In genomic region chr7:55597944-55598499, GRCh38 we compare ENCODE assay signal across 7 cellular contexts. TPM values are rescaled to one million over a fixed set of nuclear protein-coding genes. Genes with fewer than 3 reads are reported as not detected.
DNase-seq lines count a peak whose midpoint lies in the region; ATAC-seq and TF ChIP-seq lines count a peak whose summit lies in the region.
"Not testable (repeated sequence)": the region's sequence is repeated elsewhere in the genome, so short reads cannot be mapped to it uniquely, and the experiment has no call there.

No MANE protein-coding gene starts in this region.

- peak; percentile 61 for ATAC-seq in GM21723 (IDR thresholded peaks at IDR 0.05; ENCODE audit: unreplicated experiment)
- peak; percentile 45 for ATAC-seq in HG03469 (IDR thresholded peaks at IDR 0.05; ENCODE audit: unreplicated experiment)
- peak; percentile 30 to 56 for ATAC-seq in naive B cell (ENCODE audit: low read depth in 2 of 2)

- peak overlapping the region in 2 of 6 donors; percentile 70 to 75 for H3K27ac Mint-ChIP-seq in naive B cell

- H3K4me1 Mint-ChIP-seq in naive B cell = peaks cover 3 to 17% (median 10%) of the 10 kb centered on the region in 3 donors

- not testable (repeated sequence) for H3K4me3 ChIP-seq in fibroblast of the aortic adventitia (ENCODE audit: low read depth, low read length)

- not testable (repeated sequence) for DNase-seq in GM10266 (ENCODE audit: extremely low spot score); naive B cell
- DNase-seq in OCI-M1 (lab: John Stamatoyannopoulos, UW) = peak; percentile 17
- DNase-seq in amniotic epithelial cell (ENCODE audit: low read depth) = peak; percentile 25
- peak; percentile 36 for DNase-seq in fibroblast of the aortic adventitia (ENCODE audit: low read depth)

- H3K27me3 Mint-ChIP-seq in naive B cell = peaks cover 0 to 16% (median 10%) of the 10 kb centered on the region in 3 donors

- not testable (repeated sequence) for H3K36me3 Mint-ChIP-seq in naive B cell

- TF ChIP-seq CTCF in GM10266 (IDR thresholded peaks at IDR 0.05; ENCODE audit: control insufficient read depth, insufficient read depth, low read depth, missing control alignments) (peak; percentile 53), fibroblast of the aortic adventitia (IDR thresholded peaks at IDR 0.05; ENCODE audit: insufficient read depth, low read length) (peak; percentile 49)

- H3K9me3 Mint-ChIP-seq in naive B cell = not testable (repeated sequence)

- H3K4me3 Mint-ChIP-seq in naive B cell = not testable (repeated sequence)

RNA-seq across cellular contexts. Expression of gene VOPP1, which starts 25.7 kb away (rescaled TPM):
- total RNA-seq in fibroblast of the aortic adventitia (ENCODE audit: low replicate concordance) = 46.1 and 89.4 TPM in 2 replicates
- polyA plus RNA-seq in naive B cell (ENCODE audit: low read depth in 6 of 6) = 10 to 100 TPM; 27.5 to 78.6 (median 34.2) TPM
